20 cellular contexts compared by ENCODE assay signal in the genomic region with DNA sequence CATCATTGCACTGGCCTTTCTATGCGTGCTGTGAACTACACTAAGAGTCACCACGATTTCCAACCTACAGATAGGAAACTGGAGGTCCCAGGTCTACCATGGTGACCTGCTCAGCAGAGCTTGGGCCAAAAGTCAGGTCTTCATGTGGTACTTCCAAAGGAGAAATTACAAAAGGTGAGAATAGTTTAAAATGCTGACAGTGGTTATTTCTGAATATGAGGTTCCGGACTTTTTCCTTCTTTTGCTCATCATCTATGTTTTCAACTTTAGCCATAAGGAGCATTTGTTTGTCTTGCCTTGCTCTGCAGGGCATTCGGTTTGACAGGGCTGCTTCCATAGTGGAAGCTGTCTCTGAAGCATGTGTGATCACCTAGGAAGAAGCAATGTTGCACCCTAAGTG.
DNase-seq lines count a peak whose midpoint lies in the region; ATAC-seq, FAIRE-seq and TF ChIP-seq lines count a peak whose summit lies in the region.
"Had no signal": no experiment of that assay in that cellular context is flagged by ENCODE, and none has a peak within 500 bp of the region (broad histone marks: within the 10 kb centered on the region; RNA-seq: fewer than 3 reads in every experiment).

No MANE protein-coding gene starts in this region.

- ATAC-seq in A549 (no peak), IMR-90 (ENCODE audit: low read depth) (no peak), GM21529 (IDR thresholded peaks at IDR 0.05; ENCODE audit: unreplicated experiment) (no peak), HG02852 (IDR thresholded peaks at IDR 0.05; ENCODE audit: unreplicated experiment) (no peak)
- ATAC-seq: CD8-positive, alpha-beta T cell had no signal

- in situ Hi-C loops in IMR-90 (cut with MboI; ENCODE audit: low sequenced_read_pairs): no loop called here

- H4K5ac ChIP-seq in IMR-90 (ENCODE audit: low read depth, low read length): no peak overlapping the region

- no peak overlapping the region for H3K18ac ChIP-seq in IMR-90 (ENCODE audit: low read depth, low read length)

- 2% methylated on average over 4 of the region's 4 CpGs for WGBS in A549 (ENCODE audit: missing lambda C conversion rate)
- WGBS in IMR-90 (ENCODE audit: extremely low coverage in 2 of 2, insufficient read length in 1 of 2), 2 experiments: 80% methylated on average over 1 of the region's 4 CpGs; no CpG with 5 or more reads in 1 of the 2 experiments

- H3K4me2 ChIP-seq in A549: no peak overlapping the region
- H3K4me2 ChIP-seq in IMR-90 (ENCODE audit: low read depth, low read length): no peak overlapping the region
- H3K4me2 ChIP-seq: BLaER1 treated with 17β-estradiol and CSF1 and Interleukin-3, amounts not matched to agents 10 nM and 100 nM had no signal

- H4K20me1 ChIP-seq in IMR-90 (ENCODE audit: insufficient read depth, low read length): no peaks in the 10 kb centered on the region
- H4K20me1 ChIP-seq: BLaER1 treated with 17β-estradiol and CSF1 and Interleukin-3, amounts not matched to agents 10 nM and 100 nM had no signal

- H3K27ac ChIP-seq in A549 (no peak overlapping the region), IMR-90 (ENCODE audit: insufficient read depth, low read length) (no peak overlapping the region)
- H3K27ac ChIP-seq: BLaER1 treated with 17β-estradiol and CSF1 and Interleukin-3, amounts not matched to agents 10 nM and 100 nM; C4-2B had no signal

- CTCF ChIA-PET in A549 (lab: Yijun Ruan, JAX) (no interaction called here), IMR-90 (lab: Yijun Ruan, JAX) (no interaction called here)

- no peak overlapping the region for H2BK120ac ChIP-seq in IMR-90 (ENCODE audit: low read depth, low read length)

- no peak for FAIRE-seq in A549 (lab: Jason Lieb, UNC)
- FAIRE-seq: A204.1, D721Med, G401.6, GM12891, GM19239 had no signal

- no peak overlapping the region for H2AK5ac ChIP-seq in IMR-90 (ENCODE audit: low read depth, low read length)

- H3K27me3 ChIP-seq in IMR-90 (ENCODE audit: control insufficient read depth, insufficient read depth, low read length): no peaks in the 10 kb centered on the region
- H3K27me3 ChIP-seq: BLaER1 treated with 17β-estradiol and CSF1 and Interleukin-3, amounts not matched to agents 10 nM and 100 nM had no signal

- TF ChIP-seq RAD21 in A549 (conservative IDR thresholded peaks at IDR 0.05 in 1 of 2, IDR thresholded peaks at IDR 0.05 in 1 of 2) (no peak), IMR-90 (IDR thresholded peaks at IDR 0.05; ENCODE audit: low read length) (no peak)

- H3K9ac ChIP-seq in IMR-90 (ENCODE audit: low read depth, low read length): no peak overlapping the region
- H3K9ac ChIP-seq: BLaER1 treated with 17β-estradiol and CSF1 and Interleukin-3, amounts not matched to agents 10 nM and 100 nM had no signal

- no peak overlapping the region for H2AK9ac ChIP-seq in IMR-90 (replicated peaks; ENCODE audit: low read depth, low read length, poor library complexity)

- H3K14ac ChIP-seq in IMR-90 (replicated peaks; ENCODE audit: low read depth, low read length): no peak overlapping the region

- H3K4me3 ChIP-seq in A549 (no peak overlapping the region), IMR-90 (ENCODE audit: insufficient read depth, low read depth, low read length) (no peak overlapping the region)
- H3K4me3 ChIP-seq: BLaER1 treated with 17β-estradiol and CSF1 and Interleukin-3, amounts not matched to agents 10 nM and 100 nM had no signal

- dilution Hi-C loops in IMR-90 (cut with HindIII; ENCODE audit: low sequenced_read_pairs, unreplicated experiment): no loop called here

- no peak overlapping the region for H2BK15ac ChIP-seq in IMR-90 (ENCODE audit: low read depth, low read length)

- intact Hi-C loops in IMR-90 (cut with micrococcal nuclease): no loop called here

- H3K23ac ChIP-seq in IMR-90 (ENCODE audit: low read depth, low read length): no peak overlapping the region

- H3K9me3 ChIP-seq in A549 (no peaks in the 10 kb centered on the region), IMR-90 (ENCODE audit: control insufficient read depth, insufficient read depth, low read length) (peaks cover 21% of the 10 kb centered on the region)

- H3K4me1 ChIP-seq in A549 (no peaks in the 10 kb centered on the region), IMR-90 (ENCODE audit: control insufficient read depth, insufficient read depth, low read length) (no peaks in the 10 kb centered on the region)
- H3K4me1 ChIP-seq: Caco-2 had no signal

- H2BK5ac ChIP-seq in IMR-90 (ENCODE audit: low read depth, low read length, poor library complexity, severe bottlenecking): no peak overlapping the region

- H2AFZ ChIP-seq in IMR-90 (replicated peaks; ENCODE audit: low read length, poor library complexity): no peak overlapping the region

- TF ChIP-seq CTCF in A549 (IDR thresholded peaks at IDR 0.05) (no peak), IMR-90 (conservative IDR thresholded peaks at IDR 0.05; ENCODE audit: low read depth, low read length) (no peak)

- no peak for DNase-seq in A549 (ENCODE audit: low read depth in 1 of 2, low spot score in 1 of 2)
- DNase-seq in IMR-90: no peak
- peak; percentile 6 for DNase-seq in islet precursor cell
- DNase-seq: 8988T; AML-193; Caco-2; Calu3; CD4-positive, alpha-beta T cell; CD8-positive, alpha-beta T cell; DMS79 treated with DMSO at 0.1 percent for 48 hours; GF-D8 had no signal

- no peak overlapping the region for H3K56ac ChIP-seq in IMR-90 (ENCODE audit: extremely low read depth, insufficient read depth, low read length)

- no peak overlapping the region for H2BK20ac ChIP-seq in IMR-90 (ENCODE audit: low read depth, low read length)

- no peak for TF ChIP-seq POLR2A in A549 (IDR thresholded peaks at IDR 0.05; ENCODE audit: low read length)
- no peak for TF ChIP-seq POLR2A in IMR-90 (IDR thresholded peaks at IDR 0.05; ENCODE audit: low read depth, low read length)

- no peaks in the 10 kb centered on the region for H3K79me1 ChIP-seq in IMR-90 (ENCODE audit: low read depth in 1 of 2, low read length in 2 of 2)

- BruUV-seq in IMR-90 (replicated peaks; lab: Mats Ljungman, UMichigan): no TSS peak

- no peak for TF ChIP-seq EP300 in A549 (IDR thresholded peaks at IDR 0.05)

- H4K8ac ChIP-seq in IMR-90 (ENCODE audit: low read depth in 2 of 2, low read length in 2 of 2): no peak overlapping the region

- no peaks in the 10 kb centered on the region for H3K36me3 ChIP-seq in IMR-90 (ENCODE audit: control insufficient read depth, insufficient read depth, low read length)

- H4K91ac ChIP-seq in IMR-90 (ENCODE audit: insufficient read depth, low read depth, low read length): no peak overlapping the region

- POLR2A ChIA-PET in A549 (lab: Yijun Ruan, JAX): no interaction called here
- POLR2A ChIA-PET in IMR-90 (lab: Charles Lee; ENCODE audit: unreplicated experiment): no interaction called here

- H3K4ac ChIP-seq in IMR-90 (ENCODE audit: low read depth, low read length): no peak overlapping the region

- H3K9me1 ChIP-seq in IMR-90 (ENCODE audit: insufficient read depth, low read length): no peaks in the 10 kb centered on the region

TF ChIP-seq in A549, 52 proteins besides CTCF, POLR2A, EP300 and RAD21:
- peak; percentile 76 for TF ChIP-seq MAFK (IDR thresholded peaks at IDR 0.05; ENCODE audit: partially characterized antibody)
- TF ChIP-seq, protein P1, sequence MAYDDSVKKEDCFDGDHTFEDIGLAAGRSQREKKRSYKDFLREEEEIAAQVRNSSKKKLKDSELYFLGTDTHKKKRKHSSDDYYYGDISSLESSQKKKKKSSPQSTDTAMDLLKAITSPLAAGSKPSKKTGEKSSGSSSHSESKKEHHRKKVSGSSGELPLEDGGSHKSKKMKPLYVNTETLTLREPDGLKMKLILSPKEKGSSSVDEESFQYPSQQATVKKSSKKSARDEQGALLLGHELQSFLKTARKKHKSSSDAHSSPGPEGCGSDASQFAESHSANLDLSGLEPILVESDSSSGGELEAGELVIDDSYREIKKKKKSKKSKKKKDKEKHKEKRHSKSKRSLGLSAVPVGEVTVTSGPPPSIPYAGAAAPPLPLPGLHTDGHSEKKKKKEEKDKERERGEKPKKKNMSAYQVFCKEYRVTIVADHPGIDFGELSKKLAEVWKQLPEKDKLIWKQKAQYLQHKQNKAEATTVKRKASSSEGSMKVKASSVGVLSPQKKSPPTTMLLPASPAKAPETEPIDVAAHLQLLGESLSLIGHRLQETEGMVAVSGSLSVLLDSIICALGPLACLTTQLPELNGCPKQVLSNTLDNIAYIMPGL (CRISPR knock-in tag; IDR thresholded peaks at IDR 0.05; ENCODE audit: borderline replicate concordance): no peak

TF ChIP-seq in IMR-90, 13 proteins besides CTCF, POLR2A, EP300 and RAD21:
- TF ChIP-seq MAFK (IDR thresholded peaks at IDR 0.05; ENCODE audit: low read depth, low read length) (peak; percentile 79), RCOR1 (IDR thresholded peaks at IDR 0.05; ENCODE audit: insufficient replicate concordance, low read length) (no peak)
